In the genomic region with DNA sequence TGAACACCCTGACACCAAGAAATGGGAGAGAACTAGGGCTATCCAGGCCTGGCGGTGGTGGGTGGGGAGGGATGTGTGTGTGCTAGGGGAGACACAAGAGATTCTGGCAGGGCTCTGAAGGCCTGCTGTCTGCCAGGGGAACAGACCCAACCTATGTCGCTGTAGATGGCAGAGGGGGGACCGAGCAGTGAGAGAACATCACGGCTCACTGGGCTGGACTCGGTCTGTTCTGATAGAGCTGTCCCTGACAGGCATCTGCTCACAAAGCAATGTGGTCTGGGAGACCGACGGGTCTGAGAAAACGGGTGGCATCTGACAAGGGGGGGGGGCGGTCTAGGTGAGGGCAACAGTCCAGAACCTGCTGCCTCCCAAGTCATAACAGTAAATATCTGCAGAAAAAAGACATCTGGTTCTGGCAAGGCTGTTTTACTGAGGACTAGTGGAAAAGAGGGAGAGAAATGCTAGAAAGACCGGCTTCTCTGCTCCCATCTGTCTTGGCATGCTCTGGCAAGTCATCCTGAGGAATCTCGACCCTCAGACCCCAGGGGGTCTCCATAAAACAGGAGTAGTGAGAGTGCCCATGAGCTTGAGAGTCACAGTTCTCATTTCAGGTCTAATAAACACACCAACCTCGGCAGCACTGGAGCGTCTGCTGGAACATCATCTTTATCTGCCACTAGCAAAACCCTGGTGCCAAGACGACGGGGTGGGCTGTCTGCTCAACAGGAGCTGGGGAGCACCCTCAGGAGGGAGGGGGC, we compare ENCODE assay signal across 18 cellular contexts. TPM values are rescaled to one million over a fixed set of nuclear protein-coding genes. Genes with fewer than 3 reads are reported as not detected.
DNase-seq lines count a peak whose midpoint lies in the region; ATAC-seq, FAIRE-seq and TF ChIP-seq lines count a peak whose summit lies in the region.
"Had no signal": no experiment of that assay in that cellular context is flagged by ENCODE, and none has a peak within 500 bp of the region (broad histone marks: within the 10 kb centered on the region; RNA-seq: fewer than 3 reads in every experiment).

No MANE protein-coding gene starts in this region.

- no peak for TF ChIP-seq POLR2A in heart left ventricle (IDR thresholded peaks at IDR 0.05)

- H3K27me3 Mint-ChIP-seq in CD4-positive, alpha-beta memory T cell = no peaks in the 10 kb centered on the region
- no peaks in the 10 kb centered on the region for H3K27me3 Mint-ChIP-seq in activated T-helper 2 cell treated with anti-CD3 and anti-CD28 coated beads, Interferon-gamma antibody, Interleukin-2, Interleukin-4, amounts not matched to agents 10 μg/mL and 5 μg/mL and 100 μg/mL, durations not matched to agents 14 hours and 24 hours and 36 hours (ENCODE audit: low read depth)
- H3K27me3 Mint-ChIP-seq in naive thymus-derived CD8-positive, alpha-beta T cell = no peaks in the 10 kb centered on the region

- H3K4me3 Mint-ChIP-seq in CD4-positive, alpha-beta memory T cell = no peak overlapping the region
- H3K4me3 Mint-ChIP-seq in activated T-helper 2 cell treated with anti-CD3 and anti-CD28 coated beads, Interferon-gamma antibody, Interleukin-2, Interleukin-4, amounts not matched to agents 10 μg/mL and 5 μg/mL and 100 μg/mL, durations not matched to agents 14 hours and 24 hours and 36 hours (ENCODE audit: low read depth) = no peak overlapping the region
- no peak overlapping the region for H3K4me3 Mint-ChIP-seq in naive thymus-derived CD8-positive, alpha-beta T cell

- peak overlapping the region in 4 of 7 donors; percentile 12 to 84 (median 36) for H3K27ac Mint-ChIP-seq in CD4-positive, alpha-beta memory T cell
- H3K27ac Mint-ChIP-seq in activated T-helper 2 cell treated with anti-CD3 and anti-CD28 coated beads, Interferon-gamma antibody, Interleukin-2, Interleukin-4, amounts not matched to agents 10 μg/mL and 5 μg/mL and 100 μg/mL, durations not matched to agents 14 hours and 24 hours and 36 hours = peak overlapping the region; percentile 22
- peak overlapping the region in 8 of 10 donors; percentile 4 to 82 (median 55) for H3K27ac Mint-ChIP-seq in naive thymus-derived CD8-positive, alpha-beta T cell

- intact Hi-C loops in CD4-positive, alpha-beta memory T cell (cut with micrococcal nuclease) = no loop called here
- intact Hi-C loops in activated T-helper 2 cell treated with anti-CD3 and anti-CD28 coated beads, Interferon-gamma antibody, Interleukin-2, Interleukin-4, amounts not matched to agents 10 μg/mL and 5 μg/mL and 100 μg/mL, durations not matched to agents 14 hours and 24 hours and 36 hours (cut with micrococcal nuclease) = no loop called here
- intact Hi-C loops in pancreas (cut with DNase I) = loop anchor here in 2 of 3 donors (10.0 kb wide), 1 partner anchor 306 kb away; no protein-coding TSS in a partner anchor
- intact Hi-C loops in heart left ventricle (cut with DNase I) = no loop called here

- 81 to 86% methylated on average over 15 of the region's 15 CpGs for WGBS in pancreas, 2 donors
- 80 to 90% (median 83%) methylated on average over 14 to 15 of the region's 15 CpGs for WGBS in heart left ventricle, 4 donors

- H3K9ac ChIP-seq in BLaER1 = no peak overlapping the region

- H3K27ac ChIP-seq in BLaER1 = 0 out of 2 replicates have a peak overlapping the region, but pooled peaks have one; percentile 32
- no peak overlapping the region for H3K27ac ChIP-seq in CD4-positive, alpha-beta memory T cell (ENCODE audit: low read depth, low read length)
- no peak overlapping the region for H3K27ac ChIP-seq in pancreas
- H3K27ac ChIP-seq in right atrium auricular region = no peak overlapping the region
- H3K27ac ChIP-seq in heart left ventricle = peak overlapping the region in 2 of 12 donors; percentile 46 to 60
- H3K27ac ChIP-seq: testis had no signal

- ATAC-seq in naive thymus-derived CD8-positive, alpha-beta T cell = no peak
- ATAC-seq in pancreas (no peak), heart left ventricle (no peak)
- ATAC-seq: GM12878, mucosa of descending colon, Panc1, sciatic nerve had no signal

- peaks cover 33 to 61% of the 10 kb centered on the region in 2 donors for H3K36me3 Mint-ChIP-seq in CD4-positive, alpha-beta memory T cell
- peaks cover 46% of the 10 kb centered on the region for H3K36me3 Mint-ChIP-seq in activated T-helper 2 cell treated with anti-CD3 and anti-CD28 coated beads, Interferon-gamma antibody, Interleukin-2, Interleukin-4, amounts not matched to agents 10 μg/mL and 5 μg/mL and 100 μg/mL, durations not matched to agents 14 hours and 24 hours and 36 hours (ENCODE audit: low read depth)
- H3K36me3 Mint-ChIP-seq in naive thymus-derived CD8-positive, alpha-beta T cell = peaks cover 0 to 66% (median 7%) of the 10 kb centered on the region in 3 donors

- H3K4me3 ChIP-seq in BLaER1 (no peak overlapping the region), pancreas (no peak overlapping the region), right atrium auricular region (no peak overlapping the region), heart left ventricle (no peak overlapping the region)
- no peak overlapping the region for H3K4me3 ChIP-seq in CD4-positive, alpha-beta memory T cell (ENCODE audit: low read length in 2 of 2)
- H3K4me3 ChIP-seq: GM12878, left lung, mucosa of descending colon, testis had no signal

- POLR2A ChIA-PET in CD4-positive, alpha-beta memory T cell (lab: Charles Lee; ENCODE audit: partially characterized antibody) = no interaction called here
- POLR2A ChIA-PET in naive thymus-derived CD8-positive, alpha-beta T cell (lab: Charles Lee) = no interaction called here

- no peak for DNase-seq in CD4-positive, alpha-beta memory T cell
- DNase-seq in activated T-helper 2 cell treated with anti-CD3 and anti-CD28 coated beads, Interferon-gamma antibody, Interleukin-2, Interleukin-4, amounts not matched to agents 10 μg/mL and 5 μg/mL and 100 μg/mL, durations not matched to agents 14 hours and 24 hours and 36 hours (ENCODE audit: low spot score) = no peak
- no peak for DNase-seq in naive thymus-derived CD8-positive, alpha-beta T cell
- DNase-seq in pancreas = no peak
- no peak for DNase-seq in ecto neural progenitor cell (ENCODE audit: low spot score)
- no peak for DNase-seq in right atrium auricular region (ENCODE audit: low spot score)
- no peak for DNase-seq in heart left ventricle
- DNase-seq: activated CD4-positive, CD25-positive, alpha-beta regulatory T cell treated with anti-CD3 and anti-CD28 coated beads, Interleukin-2, amount 50 U/mL, for 72 hours; activated naive CD4-positive, alpha-beta T cell treated with Interleukin-2 at 50 U/mL for 16 hours; GDM1; mucosa of descending colon; T-helper 9 cell; testis had no signal

- peaks cover 68% of the 10 kb centered on the region for H3K36me3 ChIP-seq in BLaER1
- H3K36me3 ChIP-seq in CD4-positive, alpha-beta memory T cell (ENCODE audit: insufficient read depth, low read length) = peaks cover 71% of the 10 kb centered on the region
- H3K36me3 ChIP-seq in pancreas = peaks cover 0 to 14% (median 4%) of the 10 kb centered on the region in 3 donors
- peaks cover 57% of the 10 kb centered on the region for H3K36me3 ChIP-seq in right atrium auricular region
- peaks cover 2 to 87% (median 67%) of the 10 kb centered on the region in 9 donors for H3K36me3 ChIP-seq in heart left ventricle

- TF ChIP-seq CTCF in pancreas (IDR thresholded peaks at IDR 0.05) = no peak
- no peak for TF ChIP-seq CTCF in right atrium auricular region (IDR thresholded peaks at IDR 0.05)
- no peak for TF ChIP-seq CTCF in heart left ventricle (IDR thresholded peaks at IDR 0.05)

- H3K9me3 ChIP-seq in BLaER1 = no peaks in the 10 kb centered on the region
- no peaks in the 10 kb centered on the region for H3K9me3 ChIP-seq in CD4-positive, alpha-beta memory T cell (ENCODE audit: control insufficient read depth in 1 of 2, low read length in 2 of 2)
- H3K9me3 ChIP-seq in pancreas = no peaks in the 10 kb centered on the region
- no peaks in the 10 kb centered on the region for H3K9me3 ChIP-seq in right atrium auricular region
- H3K9me3 ChIP-seq in heart left ventricle = no peaks in the 10 kb centered on the region
- H3K9me3 ChIP-seq: left lung, mucosa of descending colon, testis had no signal

- H3K4me2 ChIP-seq in BLaER1 = peak overlapping the region; percentile 62

- peaks cover 27% of the 10 kb centered on the region for H3K4me1 ChIP-seq in BLaER1
- no peaks in the 10 kb centered on the region for H3K4me1 ChIP-seq in CD4-positive, alpha-beta memory T cell (ENCODE audit: insufficient read depth, low read length)
- no peaks in the 10 kb centered on the region for H3K4me1 ChIP-seq in pancreas
- peaks cover 0 to 14% of the 10 kb centered on the region in 2 donors for H3K4me1 ChIP-seq in right atrium auricular region
- peaks cover 0 to 10% (median 3%) of the 10 kb centered on the region in 12 donors for H3K4me1 ChIP-seq in heart left ventricle

- CTCF ChIA-PET in CD4-positive, alpha-beta memory T cell (lab: Charles Lee; ENCODE audit: partially characterized antibody) = interaction anchor here (0.8 to 3.6 kb wide), 3 partner anchors 168 to 313 kb away, joined by 4 to 11 read pairs (median 5); no protein-coding TSS in a partner anchor

- H3K27me3 ChIP-seq in BLaER1 = no peaks in the 10 kb centered on the region
- H3K27me3 ChIP-seq in CD4-positive, alpha-beta memory T cell (ENCODE audit: insufficient read depth, low read length) = no peaks in the 10 kb centered on the region
- no peaks in the 10 kb centered on the region for H3K27me3 ChIP-seq in pancreas
- no peaks in the 10 kb centered on the region for H3K27me3 ChIP-seq in right atrium auricular region
- no peaks in the 10 kb centered on the region for H3K27me3 ChIP-seq in heart left ventricle
- H3K27me3 ChIP-seq: left lung, testis had no signal

- H3K9me3 Mint-ChIP-seq in CD4-positive, alpha-beta memory T cell = no peaks in the 10 kb centered on the region
- no peaks in the 10 kb centered on the region for H3K9me3 Mint-ChIP-seq in activated T-helper 2 cell treated with anti-CD3 and anti-CD28 coated beads, Interferon-gamma antibody, Interleukin-2, Interleukin-4, amounts not matched to agents 10 μg/mL and 5 μg/mL and 100 μg/mL, durations not matched to agents 14 hours and 24 hours and 36 hours
- H3K9me3 Mint-ChIP-seq in naive thymus-derived CD8-positive, alpha-beta T cell = peaks cover 0 to 2% (median 0%) of the 10 kb centered on the region in 9 donors

- peaks cover 42% of the 10 kb centered on the region for H4K20me1 ChIP-seq in BLaER1

- no peak for FAIRE-seq in pancreas (lab: Jason Lieb, UNC)
- FAIRE-seq: GM12878 had no signal

- H3K4me1 Mint-ChIP-seq in CD4-positive, alpha-beta memory T cell = peaks cover 0 to 6% (median 2%) of the 10 kb centered on the region in 4 donors
- H3K4me1 Mint-ChIP-seq in activated T-helper 2 cell treated with anti-CD3 and anti-CD28 coated beads, Interferon-gamma antibody, Interleukin-2, Interleukin-4, amounts not matched to agents 10 μg/mL and 5 μg/mL and 100 μg/mL, durations not matched to agents 14 hours and 24 hours and 36 hours (ENCODE audit: low read depth) = no peaks in the 10 kb centered on the region
- H3K4me1 Mint-ChIP-seq in naive thymus-derived CD8-positive, alpha-beta T cell = peaks cover 0 to 12% (median 1%) of the 10 kb centered on the region in 4 donors

RNA-seq across cellular contexts. Expression of gene SLC66A1, which starts 36.5 kb away (rescaled TPM):
- total RNA-seq in CD4-positive, alpha-beta memory T cell = 10 to 100 TPM in 1 of 2 experiments, 1 to 10 TPM in 1; 7.4 to 10.2 TPM
- 1 to 10 TPM; 3.0 to 4.7 TPM for polyA plus RNA-seq in CD4-positive, alpha-beta memory T cell
- total RNA-seq in activated T-helper 2 cell treated with anti-CD3 and anti-CD28 coated beads, Interferon-gamma antibody, Interleukin-2, Interleukin-4, amounts not matched to agents 10 μg/mL and 5 μg/mL and 100 μg/mL, durations not matched to agents 14 hours and 24 hours and 36 hours = 10.6 and 12.1 TPM in 2 replicates
- 1 to 10 TPM; 4.8 to 6.4 TPM for total RNA-seq in naive thymus-derived CD8-positive, alpha-beta T cell
- polyA plus RNA-seq in naive thymus-derived CD8-positive, alpha-beta T cell = 1 to 10 TPM; 3.1 to 4.3 (median 3.7) TPM
- total RNA-seq in pancreas = 1 to 10 TPM; 6.4 to 9.1 (median 7.7) TPM
- polyA plus RNA-seq in pancreas = 10 to 100 TPM; 23.5 to 26.1 TPM
- total RNA-seq in right atrium auricular region = 1 to 10 TPM; 6.8 to 9.7 TPM
- total RNA-seq in heart left ventricle = 10 to 100 TPM in 2 of 9 donors, 1 to 10 TPM in 7; 6.4 to 17.2 (median 8.2) TPM
- polyA plus RNA-seq in heart left ventricle = 10 to 100 TPM; 10.4 to 19.4 TPM

RNA-seq across cellular contexts. Expression of gene AKR7A2, which starts 36.7 kb away (rescaled TPM):
- 10 to 100 TPM; 25.1 to 26.3 TPM for total RNA-seq in CD4-positive, alpha-beta memory T cell
- 100 to 1,000 TPM in 1 of 2 donors, 10 to 100 TPM in 1; 89.0 to 134 TPM for polyA plus RNA-seq in CD4-positive, alpha-beta memory T cell
- total RNA-seq in activated T-helper 2 cell treated with anti-CD3 and anti-CD28 coated beads, Interferon-gamma antibody, Interleukin-2, Interleukin-4, amounts not matched to agents 10 μg/mL and 5 μg/mL and 100 μg/mL, durations not matched to agents 14 hours and 24 hours and 36 hours = 34.3 and 38.8 TPM in 2 replicates
- 10 to 100 TPM; 24.8 to 27.7 TPM for total RNA-seq in naive thymus-derived CD8-positive, alpha-beta T cell
- 100 to 1,000 TPM in 2 of 3 donors, 10 to 100 TPM in 1; 99.3 to 116 (median 115) TPM for polyA plus RNA-seq in naive thymus-derived CD8-positive, alpha-beta T cell
- total RNA-seq in pancreas (10 to 100 TPM; 23.1 to 33.8 (median 27.8) TPM), right atrium auricular region (10 to 100 TPM; 51.1 to 69.3 TPM), heart left ventricle (10 to 100 TPM; 25.0 to 97.5 (median 46.4) TPM)
- polyA plus RNA-seq in pancreas (10 to 100 TPM; 11.7 to 31.9 TPM), heart left ventricle (10 to 100 TPM; 13.8 to 27.2 TPM)

Comparison
In these comparisons a context has a peak if more than half of its experiments do, and no peak if none do; other contexts are left out.
1. intact Hi-C loops: an anchor here in pancreas (10.0 kb wide); none called in CD4-positive, alpha-beta memory T cell, activated T-helper 2 cell treated with anti-CD3 and anti-CD28 coated beads, Interferon-gamma antibody, Interleukin-2, Interleukin-4, amounts not matched to agents 10 μg/mL and 5 μg/mL and 100 μg/mL, durations not matched to agents 14 hours and 24 hours and 36 hours and heart left ventricle.